8 cellular contexts compared by ENCODE assay signal in genomic region chr18:56639094-56639361, GRCh38. TPM values are rescaled to one million over a fixed set of nuclear protein-coding genes. Genes with fewer than 3 reads are reported as not detected.
DNase-seq lines count a peak whose midpoint lies in the region; ATAC-seq and TF ChIP-seq lines count a peak whose summit lies in the region.

No MANE protein-coding gene starts in this region.

- H3K27ac ChIP-seq in heart right ventricle (peak overlapping the region; percentile 24 to 99 (median 98)), OCI-LY7 (ENCODE audit: low read depth, low read length, poor library complexity, severe bottlenecking) (peak overlapping the region; percentile 88), esophagus (ENCODE audit: low read depth in 2 of 2, low read length in 1 of 2) (peak overlapping the region; percentile 89 to 96)

- TSS peak; percentile 87 for BruUV-seq in OCI-LY7 (replicated peaks; lab: Mats Ljungman, UMichigan)

- H3K27me3 ChIP-seq in heart right ventricle, result no peaks in the 10 kb centered on the region
- no peaks in the 10 kb centered on the region for H3K27me3 ChIP-seq in esophagus (ENCODE audit: control insufficient read depth in 1 of 2, insufficient read depth in 2 of 2, low read length in 2 of 2)

- H3K9me2 ChIP-seq in OCI-LY7 (ENCODE audit: insufficient read depth, low read length), result no peaks in the 10 kb centered on the region

- ATAC-seq in heart right ventricle, result peak in 3 of 8 donors; percentile 0 to 2 (median 1)
- ATAC-seq in Right ventricle myocardium inferior, result no peak
- peak; percentile 1 for ATAC-seq in sciatic nerve
- no peak for ATAC-seq in HG02798 (IDR thresholded peaks at IDR 0.05; ENCODE audit: poor library complexity, unreplicated experiment)

- H3K4me3 ChIP-seq in heart right ventricle (peak overlapping the region; percentile 26 to 97 (median 88)), OCI-LY7 (ENCODE audit: low read depth, low read length, poor library complexity, severe bottlenecking) (peak overlapping the region; percentile 92), esophagus (ENCODE audit: low read depth in 1 of 2, low read length in 2 of 2) (peak overlapping the region; percentile 96 to 99)

- DNase-seq in heart right ventricle (no peak), Right ventricle myocardium inferior (ENCODE audit: missing footprints) (no peak), OCI-LY7 (ENCODE audit: low spot score) (peak; percentile 31), sciatic nerve (ENCODE audit: low spot score) (no peak), NCI-H1930 (lab: John Stamatoyannopoulos, UW) (no peak), D341Med (ENCODE audit: low spot score) (no peak)

- CTCF ChIA-PET in OCI-LY7 (lab: Charles Lee; ENCODE audit: unreplicated experiment), result no interaction called here

- peak overlapping the region; percentile 89; the same call in 1 of the 2 replicates for H2AFZ ChIP-seq in OCI-LY7 (ENCODE audit: low read length)

- WGBS in heart right ventricle, 2 donors, result 22 to 35% methylated on average over 7 of the region's 7 CpGs
- 14 to 20% methylated on average over 7 of the region's 7 CpGs for WGBS in esophagus, 2 donors

- H3K4me1 ChIP-seq in heart right ventricle, result peaks cover 3 to 39% (median 31%) of the 10 kb centered on the region in 9 donors
- H3K4me1 ChIP-seq in OCI-LY7 (ENCODE audit: insufficient read depth, low read length, poor library complexity, severe bottlenecking), result peaks cover 17% of the 10 kb centered on the region
- no peaks in the 10 kb centered on the region for H3K4me1 ChIP-seq in esophagus (ENCODE audit: control insufficient read depth in 2 of 2, insufficient read depth in 2 of 2, low read length in 1 of 2)

- POLR2A ChIA-PET in OCI-LY7 (lab: Charles Lee), result interaction anchor here (4.4 kb wide), 1 partner anchor 13 kb away, joined by 25 read pairs; the partner anchor contains the start of gene WDR7

- no peaks in the 10 kb centered on the region for H4K20me1 ChIP-seq in OCI-LY7 (ENCODE audit: insufficient read depth, low read length)

- no peaks in the 10 kb centered on the region for H3K9me3 ChIP-seq in heart right ventricle
- no peaks in the 10 kb centered on the region for H3K9me3 ChIP-seq in OCI-LY7 (ENCODE audit: low read length)
- H3K9me3 ChIP-seq in esophagus (ENCODE audit: control insufficient read depth in 2 of 2, insufficient read depth in 1 of 2, low read depth in 1 of 2, low read length in 1 of 2), result no peaks in the 10 kb centered on the region

- TF ChIP-seq CTCF in heart right ventricle (IDR thresholded peaks at IDR 0.05) (no peak), OCI-LY7 (conservative IDR thresholded peaks at IDR 0.05; ENCODE audit: low read length) (no peak)

- peak overlapping the region; percentile 93 for H3K4me2 ChIP-seq in OCI-LY7 (ENCODE audit: low read length)

- H3K79me2 ChIP-seq in OCI-LY7 (ENCODE audit: insufficient read depth, low read depth, low read length), result peaks cover 43% of the 10 kb centered on the region

- intact Hi-C loops in heart right ventricle (cut with DNase I), result no loop called here
- intact Hi-C loops in Right ventricle myocardium inferior (cut with DNase I), result no loop called here
- intact Hi-C loops in OCI-LY7 (cut with micrococcal nuclease; ENCODE audit: unreplicated experiment), result no loop called here
- intact Hi-C loops in sciatic nerve (cut with DNase I), result no loop called here

- H3K36me3 ChIP-seq in heart right ventricle, result peaks cover 0 to 17% (median 0%) of the 10 kb centered on the region in 9 donors
- H3K36me3 ChIP-seq in OCI-LY7 (ENCODE audit: insufficient read depth, low read length), result peaks cover 14% of the 10 kb centered on the region
- no peaks in the 10 kb centered on the region for H3K36me3 ChIP-seq in esophagus (ENCODE audit: control insufficient read depth in 2 of 2, insufficient read depth in 2 of 2, low read length in 1 of 2)

RNA-seq across cellular contexts. Expression of gene TXNL1, which starts 0.6 kb away (rescaled TPM):
- total RNA-seq in heart right ventricle (100 to 1,000 TPM in 3 of 10 donors, 10 to 100 TPM in 7; 84.1 to 112 (median 92.0) TPM), Right ventricle myocardium inferior (106 TPM), OCI-LY7 (2022) (39.7 and 42.5 TPM in 2 replicates), sciatic nerve (54.2 TPM)
- polyA plus RNA-seq in heart right ventricle (10 to 100 TPM; 45.0 to 65.2 TPM), esophagus (10 to 100 TPM; 57.2 to 59.5 TPM)
- total RNA-seq in OCI-LY7 (2014; rRNA removed; shearing (Covaris generic)), result 11.7 and 13.9 TPM in 2 replicates

RNA-seq across cellular contexts. Expression of gene WDR7, which starts 12.1 kb away (rescaled TPM):
- 10 to 100 TPM; 24.0 to 32.6 (median 30.0) TPM for total RNA-seq in heart right ventricle
- polyA plus RNA-seq in heart right ventricle, result 1 to 10 TPM; 3.1 to 4.8 TPM
- 21.8 TPM for total RNA-seq in Right ventricle myocardium inferior
- total RNA-seq in OCI-LY7 (2014; rRNA removed; shearing (Covaris generic)), result 13.2 and 15.2 TPM in 2 replicates
- 17.1 and 18.8 TPM in 2 replicates for total RNA-seq in OCI-LY7 (2022)
- polyA plus RNA-seq in esophagus, result 1 to 10 TPM; 2.2 to 2.8 TPM
- total RNA-seq in sciatic nerve, result 43.0 TPM
